1 cellular context compared by ENCODE assay signal in genomic region chr1:174704300-174704699, GRCh38.
TF ChIP-seq lines count a peak whose summit lies in the region.

No MANE protein-coding gene starts in this region.

TF ChIP-seq in liver, 16 proteins besides CTCF, POLR2A, EP300 and RAD21 (continued from another document):
- peak; percentile 67 to 84 for TF ChIP-seq HNF4A (conservative IDR thresholded peaks at IDR 0.05)
- TF ChIP-seq JUND (IDR thresholded peaks at IDR 0.05), result no peak
- TF ChIP-seq ATF3 (IDR thresholded peaks at IDR 0.05), result no peak
- no peak for TF ChIP-seq TAF1 (conservative IDR thresholded peaks at IDR 0.05)
- TF ChIP-seq, protein P1, sequence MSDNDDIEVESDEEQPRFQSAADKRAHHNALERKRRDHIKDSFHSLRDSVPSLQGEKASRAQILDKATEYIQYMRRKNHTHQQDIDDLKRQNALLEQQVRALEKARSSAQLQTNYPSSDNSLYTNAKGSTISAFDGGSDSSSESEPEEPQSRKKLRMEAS (IDR thresholded peaks at IDR 0.05), result no peak
- TF ChIP-seq GABPA (IDR thresholded peaks at IDR 0.05 in 1 of 2, conservative IDR thresholded peaks at IDR 0.05 in 1 of 2), result no peak
- no peak for TF ChIP-seq REST (IDR thresholded peaks at IDR 0.05)
- no peak for TF ChIP-seq SP1 (IDR thresholded peaks at IDR 0.05)
